ENCODE assay signal across 12 cellular contexts in the genomic region with DNA sequence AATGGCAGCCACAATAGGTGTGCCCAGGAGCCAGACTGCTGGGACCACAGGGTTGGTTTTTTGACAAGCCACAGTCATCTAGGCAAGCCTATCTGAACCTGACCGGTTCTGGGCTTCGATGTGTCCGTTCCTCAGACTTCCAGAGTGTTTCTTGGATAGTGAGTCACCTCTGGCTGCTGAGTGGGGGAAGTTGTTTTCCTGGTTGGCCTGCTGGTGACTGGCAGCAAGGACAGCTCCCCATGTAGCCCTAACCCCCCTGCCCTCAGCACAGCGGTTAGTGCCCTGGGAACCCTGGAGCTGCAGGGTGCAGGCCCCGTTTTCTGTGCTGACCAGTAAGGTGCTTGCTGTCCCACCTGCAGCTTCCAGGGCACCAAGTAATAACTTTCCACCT.
DNase-seq lines count a peak whose midpoint lies in the region; ATAC-seq and TF ChIP-seq lines count a peak whose summit lies in the region.
"Had no signal": no experiment of that assay in that cellular context is flagged by ENCODE, and none has a peak within 500 bp of the region (broad histone marks: within the 10 kb centered on the region; RNA-seq: fewer than 3 reads in every experiment).

No MANE protein-coding gene starts in this region.

- TF ChIP-seq CTCF in RWPE2 (IDR thresholded peaks at IDR 0.05; ENCODE audit: poor library complexity, severe bottlenecking) (no peak), endothelial cell (IDR thresholded peaks at IDR 0.05; ENCODE audit: unreplicated experiment) (no peak)

- peaks cover 40% of the 10 kb centered on the region for H3K4me1 Mint-ChIP-seq in endothelial cell (ENCODE audit: unreplicated experiment)

- DNase-seq in ELR (ENCODE audit: low read depth) (peak; percentile 84), RWPE2 (ENCODE audit: low spot score) (no peak), endothelial cell (ENCODE audit: low spot score) (peak; percentile 16), renal cortical epithelial cell (ENCODE audit: low read depth) (peak; percentile 83), left colon (no peak), NCI-H187 (lab: John Stamatoyannopoulos, UW) (no peak), activated T-cell treated with anti-CD3 and anti-CD28 coated beads for 4 hours (no peak)
- DNase-seq: GF-D8, NCI-H1694, OCI-M1 had no signal

- H3K27me3 Mint-ChIP-seq in endothelial cell (ENCODE audit: unreplicated experiment), result peaks cover 16% of the 10 kb centered on the region

- H3K4me1 ChIP-seq in RWPE2 (ENCODE audit: insufficient read depth, poor library complexity, severe bottlenecking), result no peaks in the 10 kb centered on the region

- no peaks in the 10 kb centered on the region for H3K9me3 Mint-ChIP-seq in endothelial cell (ENCODE audit: unreplicated experiment)

- H3K27ac ChIP-seq in RWPE2 (ENCODE audit: poor library complexity, severe bottlenecking), result no peak overlapping the region
- H3K27ac ChIP-seq: HL-60 had no signal

- H3K27me3 ChIP-seq in RWPE2 (ENCODE audit: insufficient read depth, poor library complexity, severe bottlenecking), result no peaks in the 10 kb centered on the region

- H3K36me3 Mint-ChIP-seq in endothelial cell (ENCODE audit: low read depth, unreplicated experiment), result peaks cover 42% of the 10 kb centered on the region

- intact Hi-C loops in left colon (cut with DNase I, micrococcal nuclease), result no loop called here

- peaks cover 98% of the 10 kb centered on the region for H3K36me3 ChIP-seq in RWPE2 (ENCODE audit: low read depth)

- peak; percentile 59 for ATAC-seq in RWPE2 (ENCODE audit: low read depth)
- no peak for ATAC-seq in GM21786 (IDR thresholded peaks at IDR 0.05; ENCODE audit: unreplicated experiment)
- no peak for ATAC-seq in left colon

- H3K27ac Mint-ChIP-seq in endothelial cell (ENCODE audit: unreplicated experiment), result peak overlapping the region; percentile 87

- H3K4me3 ChIP-seq in RWPE2 (ENCODE audit: severe bottlenecking), result no peak overlapping the region

- H3K9me3 ChIP-seq in RWPE2 (ENCODE audit: severe bottlenecking), result no peaks in the 10 kb centered on the region

- peak overlapping the region; percentile 63 for H3K4me3 Mint-ChIP-seq in endothelial cell (ENCODE audit: unreplicated experiment)

Comparison
In these comparisons a context has a peak if more than half of its experiments do, and no peak if none do; other contexts are left out.
1. DNase-seq: peak in ELR (single experiment), endothelial cell (single experiment) and renal cortical epithelial cell (single experiment); none in RWPE2 (single experiment), left colon (0 of 2), NCI-H187 (0 of 2) and activated T-cell treated with anti-CD3 and anti-CD28 coated beads for 4 hours (single experiment).